Comparison of ENCODE assay signal across 8 cellular contexts in genomic region chr1:167936068-167936929, GRCh38. TPM values are rescaled to one million over a fixed set of nuclear protein-coding genes. Genes with fewer than 3 reads are reported as not detected.
DNase-seq lines count a peak whose midpoint lies in the region; ATAC-seq and TF ChIP-seq lines count a peak whose summit lies in the region.

Gene DCAF6, plus strand, starts transcription at chr1:167936683. Its CDS starts 229 bp downstream, at chr1:167936912.

- ATAC-seq in GM19043 (IDR thresholded peaks at IDR 0.05; ENCODE audit: low read depth, unreplicated experiment): peak; percentile 73
- peak; percentile 73 for ATAC-seq in HG03378 (IDR thresholded peaks at IDR 0.05; ENCODE audit: unreplicated experiment)

- no peak for TF ChIP-seq CTCF in AG10803 (conservative IDR thresholded peaks at IDR 0.05; ENCODE audit: low read length)

- DNase-seq in AG10803 (ENCODE audit: low read depth) (peak; percentile 99), NCI-H460 (ENCODE audit: extremely low read depth, low read depth) (peak; percentile 99), cerebellar nuclear complex (lab: John Stamatoyannopoulos, UW) (peak; percentile 87 to 98), islet precursor cell (peak; percentile 99)
- peak; percentile 94 for DNase-seq in activated CD4-positive, CD25-positive, alpha-beta regulatory T cell treated with anti-CD3 and anti-CD28 coated beads, Interleukin-2, amount 50 U/mL, for 72 hours
- peak; percentile 87 to 93 (median 92) for DNase-seq in stimulated activated CD4-positive, alpha-beta T cell treated with anti-CD3 and anti-CD28 coated beads, Interleukin-12 subunit alpha, Interleukin-12 subunit beta, amount 100 ng/mL, for 48 hours (ENCODE audit: low read depth in 2 of 3, low spot score in 1 of 3)

- peak within 1 kb of the TSS; percentile 85 for H3K4me3 ChIP-seq in AG10803 (ENCODE audit: low read length)

RNA-seq across cellular contexts. Expression of gene DCAF6, which starts in this region (rescaled TPM):
- 41.5 and 46.2 TPM in 2 replicates for total RNA-seq in NCI-H460 (2014; rRNA removed; shearing (Covaris generic))
- 26.6 and 42.5 TPM in 2 replicates for polyA plus RNA-seq in NCI-H460 (2014; cell fraction: nucleus; rRNA removed)

Comparison
In these comparisons a context has a peak if more than half of its experiments do, and no peak if none do; other contexts are left out.
1. Peak in every context shown above with its lines: DNase-seq, ATAC-seq and H3K4me3 ChIP-seq.